Comparison of ENCODE assay signal across 14 cellular contexts in genomic region chr6:169530762-169531143, GRCh38.
DNase-seq lines count a peak whose midpoint lies in the region; ATAC-seq, FAIRE-seq and TF ChIP-seq lines count a peak whose summit lies in the region.
"Had no signal": no experiment of that assay in that cellular context is flagged by ENCODE, and none has a peak within 500 bp of the region (broad histone marks: within the 10 kb centered on the region; RNA-seq: fewer than 3 reads in every experiment).

No MANE protein-coding gene starts in this region.

- no peaks in the 10 kb centered on the region for H3K27me3 Mint-ChIP-seq in activated T-helper 17 cell treated with anti-CD3 and anti-CD28 coated beads, Interleukin-2, amount 50 U/mL, for 72 hours

- no TSS peak for BruUV-seq in HepG2 (replicated peaks; lab: Mats Ljungman, UMichigan)

- intact Hi-C loops in HepG2 (cut with micrococcal nuclease; ENCODE audit: unreplicated experiment), result no loop called here
- intact Hi-C loops in mucosa of descending colon (cut with DNase I, micrococcal nuclease), result no loop called here

- DNase-seq in HepG2 (ENCODE audit: low spot score) (no peak), mucosa of descending colon (no peak), SKM-1 treated with dmso at 0.1 percent for 144 hours (lab: John Stamatoyannopoulos, UW; ENCODE audit: unreplicated experiment) (no peak), SK-N-DZ (ENCODE audit: low spot score) (no peak), activated gamma-delta T cell treated with Interleukin-2 at 50 U/mL for 16 hours (no peak)
- DNase-seq in activated effector memory CD4-positive, alpha-beta T cell treated with anti-CD3 and anti-CD28 coated beads, Interleukin-2, amount 50 U/mL, for 16 hours, result no peak
- DNase-seq: BE2C; cerebellar nuclear complex; Karpas-422; NCI-H2107; stimulated activated CD4-positive, alpha-beta T cell treated with anti-CD3 and anti-CD28 coated beads, Interleukin-12 subunit alpha, Interleukin-12 subunit beta, amount 100 ng/mL, for 4 hours had no signal

- no peaks in the 10 kb centered on the region for H3K36me3 Mint-ChIP-seq in activated T-helper 17 cell treated with anti-CD3 and anti-CD28 coated beads, Interleukin-2, amount 50 U/mL, for 72 hours (ENCODE audit: low read depth)

- H3K9me3 ChIP-seq in liver (ENCODE audit: control insufficient read depth in 4 of 4, low read length in 3 of 4) (peaks cover 5 to 6% (median 5%) of the 10 kb centered on the region in 4 donors), HepG2 (ENCODE audit: low read length) (peaks cover 14% of the 10 kb centered on the region), mucosa of descending colon (peaks cover 16% of the 10 kb centered on the region)
- H3K9me3 ChIP-seq: BE2C had no signal

- H3K9ac ChIP-seq in liver (ENCODE audit: low read depth in 1 of 2, low read length in 2 of 2) (no peak overlapping the region), HepG2 (ENCODE audit: insufficient read depth, low read depth, low read length) (no peak overlapping the region)

- H3K27ac Mint-ChIP-seq in activated T-helper 17 cell treated with anti-CD3 and anti-CD28 coated beads, Interleukin-2, amount 50 U/mL, for 72 hours, result peak overlapping the region; percentile 70

- CTCF ChIA-PET in HepG2 (lab: Yijun Ruan, JAX; ENCODE audit: low intra/inter-chr PET ratio, low total read pairs), result no interaction called here

- POLR2A ChIA-PET in HepG2 (lab: Yijun Ruan, JAX), result no interaction called here

- H3K4me2 ChIP-seq in HepG2 (ENCODE audit: low read depth, low read length), result no peak overlapping the region

- no peaks in the 10 kb centered on the region for H3K27me3 ChIP-seq in liver (ENCODE audit: control insufficient read depth in 4 of 4, insufficient read depth in 4 of 4, low read length in 3 of 4)
- H3K27me3 ChIP-seq in HepG2 (ENCODE audit: control insufficient read depth in 1 of 2, insufficient read depth in 2 of 2, low read length in 2 of 2), result no peaks in the 10 kb centered on the region
- H3K27me3 ChIP-seq: BE2C had no signal

- no peak for TF ChIP-seq RAD21 in liver (IDR thresholded peaks at IDR 0.05)
- no peak for TF ChIP-seq RAD21 in HepG2 (CRISPR knock-in tag; IDR thresholded peaks at IDR 0.05)

- H3K79me2 ChIP-seq in HepG2 (ENCODE audit: insufficient read depth, low read length), result no peaks in the 10 kb centered on the region

- peaks cover 0 to 27% (median 18%) of the 10 kb centered on the region in 4 donors for H3K4me1 ChIP-seq in liver (ENCODE audit: control insufficient read depth in 4 of 4, insufficient read depth in 4 of 4, low read length in 3 of 4)
- no peaks in the 10 kb centered on the region for H3K4me1 ChIP-seq in HepG2 (ENCODE audit: insufficient read depth, low read length)
- no peaks in the 10 kb centered on the region for H3K4me1 ChIP-seq in mucosa of descending colon (ENCODE audit: low read depth)
- H3K4me1 ChIP-seq: BE2C had no signal

- no peak overlapping the region for H2AFZ ChIP-seq in HepG2 (ENCODE audit: low read length)

- ATAC-seq in HepG2 (no peak), mucosa of descending colon (peak; percentile 49)
- ATAC-seq in activated T-helper 17 cell treated with anti-CD3 and anti-CD28 coated beads, Interleukin-2, amount 50 U/mL, for 72 hours (replicated peaks), result peak; percentile 88

- no peak for TF ChIP-seq EP300 in HepG2 (IDR thresholded peaks at IDR 0.05; ENCODE audit: low read depth in 2 of 2, low read length in 2 of 2)
- TF ChIP-seq EP300 in HepG2 (CRISPR knock-in tag; IDR thresholded peaks at IDR 0.05; ENCODE audit: borderline replicate concordance), result no peak

- no peak for TF ChIP-seq CTCF in liver (IDR thresholded peaks at IDR 0.05; ENCODE audit: low read depth, low read length, missing input control)
- no peak for TF ChIP-seq CTCF in HepG2 (CRISPR knock-in tag; IDR thresholded peaks at IDR 0.05)
- TF ChIP-seq CTCF in mucosa of descending colon (IDR thresholded peaks at IDR 0.05), result no peak

- H3K4me3 Mint-ChIP-seq in activated T-helper 17 cell treated with anti-CD3 and anti-CD28 coated beads, Interleukin-2, amount 50 U/mL, for 72 hours, result peak overlapping the region; percentile 60

- no peak for TF ChIP-seq POLR2A in HepG2 (IDR thresholded peaks at IDR 0.05; ENCODE audit: insufficient read depth in 1 of 2, low read depth in 2 of 2, low read length in 2 of 2)

- no peaks in the 10 kb centered on the region for H3K36me3 ChIP-seq in liver (ENCODE audit: control insufficient read depth in 4 of 4, insufficient read depth in 3 of 4, low read depth in 1 of 4, low read length in 3 of 4)
- H3K36me3 ChIP-seq in HepG2 (replicated peaks in 1 of 2; ENCODE audit: control insufficient read depth in 1 of 2, insufficient read depth in 2 of 2, low read length in 2 of 2), result no peaks in the 10 kb centered on the region
- no peaks in the 10 kb centered on the region for H3K36me3 ChIP-seq in mucosa of descending colon (ENCODE audit: low read depth)
- H3K36me3 ChIP-seq: BE2C had no signal

- peaks cover 6% of the 10 kb centered on the region for H3K9me3 Mint-ChIP-seq in activated T-helper 17 cell treated with anti-CD3 and anti-CD28 coated beads, Interleukin-2, amount 50 U/mL, for 72 hours

- peaks cover 12% of the 10 kb centered on the region for H3K4me1 Mint-ChIP-seq in activated T-helper 17 cell treated with anti-CD3 and anti-CD28 coated beads, Interleukin-2, amount 50 U/mL, for 72 hours

- 88% methylated on average over 1 of the region's 1 CpG for WGBS in liver
- 92% methylated on average over 1 of the region's 1 CpG for WGBS in HepG2 (ENCODE audit: low lambda C conversion rate)

- no peaks in the 10 kb centered on the region for H4K20me1 ChIP-seq in HepG2 (ENCODE audit: insufficient read depth, low read length)

- H3K4me3 ChIP-seq in liver (ENCODE audit: low read depth in 1 of 3, low read length in 3 of 3) (no peak overlapping the region), HepG2 (replicated peaks in 1 of 3; ENCODE audit: insufficient read depth in 1 of 3, low read depth in 2 of 3, low read length in 3 of 3) (no peak overlapping the region), mucosa of descending colon (no peak overlapping the region)

- peak overlapping the region; percentile 64 to 78 for H3K27ac ChIP-seq in liver (ENCODE audit: low read depth in 1 of 2, low read length in 2 of 2)
- no peak overlapping the region for H3K27ac ChIP-seq in HepG2 (ENCODE audit: extremely low read length, insufficient read depth, low read length)

- in situ Hi-C loops in HepG2 (cut with HindIII; ENCODE audit: extremely low pct_ligation_motif_present, low pct_unique_long_range_greater_than_20kb), result no loop called here

- FAIRE-seq in HepG2 (lab: Jason Lieb, UNC), result no peak
- FAIRE-seq: G401.6 had no signal

TF ChIP-seq in liver, 16 proteins besides CTCF, POLR2A, EP300 and RAD21 (continues in another document):
- TF ChIP-seq HNF4A (conservative IDR thresholded peaks at IDR 0.05), result no peak
- TF ChIP-seq GABPA (IDR thresholded peaks at IDR 0.05 in 1 of 2, conservative IDR thresholded peaks at IDR 0.05 in 1 of 2), result no peak
- TF ChIP-seq TAF1 (conservative IDR thresholded peaks at IDR 0.05), result no peak
- TF ChIP-seq ZBTB33 (IDR thresholded peaks at IDR 0.05), result no peak
- TF ChIP-seq JUND (IDR thresholded peaks at IDR 0.05), result no peak
- TF ChIP-seq RXRA (IDR thresholded peaks at IDR 0.05), result no peak
- no peak for TF ChIP-seq ATF3 (IDR thresholded peaks at IDR 0.05)
- no peak for TF ChIP-seq YY1 (IDR thresholded peaks at IDR 0.05)
- TF ChIP-seq NR2F2 (IDR thresholded peaks at IDR 0.05), result no peak

TF ChIP-seq in HepG2, 621 proteins besides CTCF, POLR2A, EP300 and RAD21:
- TF ChIP-seq E2F1 (CRISPR knock-in tag; IDR thresholded peaks at IDR 0.05), result no peak
- TF ChIP-seq PLSCR1 (CRISPR knock-in tag; IDR thresholded peaks at IDR 0.05; ENCODE audit: borderline replicate concordance), result no peak
- no peak for TF ChIP-seq MYC (CRISPR knock-in tag; IDR thresholded peaks at IDR 0.05; ENCODE audit: borderline replicate concordance)
- TF ChIP-seq MLX (CRISPR knock-in tag; IDR thresholded peaks at IDR 0.05), result no peak
- no peak for TF ChIP-seq ZNF446 (CRISPR knock-in tag; IDR thresholded peaks at IDR 0.05)
- no peak for TF ChIP-seq ZNF282 (IDR thresholded peaks at IDR 0.05; ENCODE audit: partially characterized antibody)
- no peak for TF ChIP-seq ZNF552 (CRISPR knock-in tag; IDR thresholded peaks at IDR 0.05; ENCODE audit: borderline replicate concordance)
- no peak for TF ChIP-seq TAF1 (CRISPR knock-in tag; IDR thresholded peaks at IDR 0.05)
- no peak for TF ChIP-seq FOXM1 (CRISPR knock-in tag; IDR thresholded peaks at IDR 0.05)
- no peak for TF ChIP-seq HOXA9 (CRISPR knock-in tag; IDR thresholded peaks at IDR 0.05; ENCODE audit: borderline replicate concordance)
